8 cellular contexts compared by ENCODE assay signal in genomic region chr20:20664795-20665194, GRCh38. TPM values are rescaled to one million over a fixed set of nuclear protein-coding genes. Genes with fewer than 3 reads are reported as not detected.
A peak's percentile ranks its signal among the peaks of the same experiment; 100 is the strongest.
DNase-seq lines count a peak whose midpoint lies in the region; ATAC-seq and TF ChIP-seq lines count a peak whose summit lies in the region.

No MANE protein-coding gene starts in this region.

- DNase-seq in ELF-1 (ENCODE audit: low read depth, low spot score) (peak; percentile 63), NCI-H1105 treated with DMSO at 0.1 percent for 48 hours (lab: John Stamatoyannopoulos, UW) (peak; percentile 81), SW480 (ENCODE audit: low spot score) (peak; percentile 77), glutamatergic neuron (no peak), sciatic nerve (ENCODE audit: low spot score) (no peak)
- DNase-seq in central memory CD4-positive, alpha-beta T cell, result no peak
- DNase-seq in activated naive CD4-positive, alpha-beta T cell treated with anti-CD3 and anti-CD28 coated beads, Interleukin-2, amount 50 U/mL, for 16 hours, result no peak

- TF ChIP-seq CTCF in glutamatergic neuron (IDR thresholded peaks at IDR 0.05; ENCODE audit: partially characterized antibody, unreplicated experiment), result peak; percentile 34

- peaks cover 11% of the 10 kb centered on the region for H3K4me1 Mint-ChIP-seq in glutamatergic neuron (ENCODE audit: low read depth, unreplicated experiment)

- peak; percentile 58 for ATAC-seq in GM21723 (IDR thresholded peaks at IDR 0.05; ENCODE audit: unreplicated experiment)
- ATAC-seq in sciatic nerve, result peak; percentile 71

- H3K27me3 Mint-ChIP-seq in glutamatergic neuron (ENCODE audit: unreplicated experiment), result peaks cover 1% of the 10 kb centered on the region

- H3K36me3 Mint-ChIP-seq in glutamatergic neuron (ENCODE audit: unreplicated experiment), result no peaks in the 10 kb centered on the region

- no peak overlapping the region for H3K27ac Mint-ChIP-seq in glutamatergic neuron (ENCODE audit: unreplicated experiment)

- H3K9me3 Mint-ChIP-seq in glutamatergic neuron (ENCODE audit: unreplicated experiment), result peaks cover 1% of the 10 kb centered on the region

- intact Hi-C loops in sciatic nerve (cut with DNase I), result loop anchor here (10.0 kb wide), 1 partner anchor 160 kb away; no protein-coding TSS in a partner anchor

- no peak overlapping the region for H3K4me3 Mint-ChIP-seq in glutamatergic neuron (ENCODE audit: unreplicated experiment)

RNA-seq across cellular contexts. Expression of gene RALGAPA2, which starts 47.6 kb away (rescaled TPM):
- total RNA-seq in glutamatergic neuron (ENCODE audit: unreplicated experiment), result 60.9 TPM
- total RNA-seq in sciatic nerve, result 52.0 TPM

Comparison
In these comparisons a context has a peak if more than half of its experiments do, and no peak if none do; other contexts are left out.
1. DNase-seq: peak in ELF-1 (single experiment), NCI-H1105 treated with DMSO at 0.1 percent for 48 hours (single experiment) and SW480 (single experiment); none in glutamatergic neuron (single experiment), sciatic nerve (single experiment), central memory CD4-positive, alpha-beta T cell (single experiment) and activated naive CD4-positive, alpha-beta T cell treated with anti-CD3 and anti-CD28 coated beads, Interleukin-2, amount 50 U/mL, for 16 hours (single experiment).